ENCODE assay signal across 8 cellular contexts in genomic region chr15:66503041-66503648, GRCh38. TPM values are rescaled to one million over a fixed set of nuclear protein-coding genes. Genes with fewer than 3 reads are reported as not detected.
DNase-seq lines count a peak whose midpoint lies in the region; ATAC-seq and TF ChIP-seq lines count a peak whose summit lies in the region.
"Not testable (repeated sequence)": the region's sequence is repeated elsewhere in the genome, so short reads cannot be mapped to it uniquely, and the experiment has no call there.

No MANE protein-coding gene starts in this region.

- CTCF ChIA-PET in BJ (lab: Yijun Ruan, JAX) = interaction anchor here (1.5 to 1.8 kb wide), 2 partner anchors 11 to 118 kb away, joined by 3 to 4 read pairs; no protein-coding TSS in a partner anchor
- CTCF ChIA-PET in HEK293 (lab: Yijun Ruan, JAX) = interaction anchor here (1.1 kb wide), 1 partner anchor 113 kb away, joined by 3 read pairs; no protein-coding TSS in a partner anchor
- CTCF ChIA-PET in activated naive CD4-positive, alpha-beta T cell treated with anti-CD3 and anti-CD28 coated beads, Interleukin-2, amount 10 ng/mL, durations not matched to agents 7 days and 5 days (lab: Charles Lee) = not testable (repeated sequence)

- ATAC-seq in natural killer cell treated with Interleukin-12 subunit alpha and Interleukin-12 subunit beta and Interleukin-15 and Interleukin-18, amount 100 ng/mL, for 72 hours; stimulated activated naive CD8-positive, alpha-beta T cell treated with anti-CD3 and anti-CD28 coated beads, Interleukin-15, amount 100 ng/mL, for 72 hours: not testable (repeated sequence)

- H3K9me3 ChIP-seq in HEK293 (ENCODE audit: control insufficient read depth, insufficient read depth, low read depth, low read length); effector memory CD4-positive, alpha-beta T cell (ENCODE audit: control insufficient read depth, low read length): not testable (repeated sequence)

- TF ChIP-seq POLR2A in Raji (IDR thresholded peaks at IDR 0.05; ENCODE audit: insufficient read depth, low read depth, low read length) = 0 out of 2 replicates have a peak, but pooled peaks have one; percentile 9

- H3K36me3 ChIP-seq in BJ (ENCODE audit: control insufficient read depth, insufficient read depth, low read length) = not testable (repeated sequence)
- H3K36me3 ChIP-seq in HEK293 (ENCODE audit: control insufficient read depth in 2 of 2, insufficient read depth in 1 of 2, low read length in 2 of 2) = peaks cover 45 to 61% of the 10 kb centered on the region in 2 experiments
- H3K36me3 ChIP-seq in effector memory CD4-positive, alpha-beta T cell (ENCODE audit: control insufficient read depth, insufficient read depth, low read length) = peaks cover 51% of the 10 kb centered on the region

- peak overlapping the region; percentile 67 for H3K27ac Mint-ChIP-seq in activated naive CD4-positive, alpha-beta T cell treated with anti-CD3 and anti-CD28 coated beads, Interleukin-2, amount 10 ng/mL, durations not matched to agents 7 days and 5 days
- peak overlapping the region; percentile 93 for H3K27ac Mint-ChIP-seq in natural killer cell treated with Interleukin-12 subunit alpha and Interleukin-12 subunit beta and Interleukin-15 and Interleukin-18, amount 100 ng/mL, for 72 hours
- H3K27ac Mint-ChIP-seq in stimulated activated naive CD8-positive, alpha-beta T cell treated with anti-CD3 and anti-CD28 coated beads, Interleukin-15, amount 100 ng/mL, for 72 hours = peak overlapping the region; percentile 99 to 100

- H3K4me3 ChIP-seq in BJ (ENCODE audit: low read depth, low read length) (peak overlapping the region; percentile 84), HEK293 (ENCODE audit: low read depth, low read length) (peak overlapping the region; percentile 76), iPS-11a (ENCODE audit: low read depth, low read length) (peak overlapping the region; percentile 100)
- H3K4me3 ChIP-seq in effector memory CD4-positive, alpha-beta T cell (ENCODE audit: insufficient read depth, low read depth, low read length, poor library complexity, severe bottlenecking) = peak overlapping the region; percentile 83

- TF ChIP-seq CTCF in BJ (IDR thresholded peaks at IDR 0.05; ENCODE audit: insufficient read depth, low read depth, low read length); HEK293 (tag by site-specific recombination; IDR thresholded peaks at IDR 0.05): not testable (repeated sequence)

- POLR2A ChIA-PET in BJ (lab: Charles Lee) = not testable (repeated sequence)
- POLR2A ChIA-PET in HEK293 (lab: Yijun Ruan, JAX) = interaction anchor here (0.6 to 1.5 kb wide), 4 partner anchors 8 to 199 kb away, joined by 3 to 4 read pairs (median 3); partner anchors contain the start of genes MAP2K1 and SMAD6

- H3K9me3 Mint-ChIP-seq in activated naive CD4-positive, alpha-beta T cell treated with anti-CD3 and anti-CD28 coated beads, Interleukin-2, amount 10 ng/mL, durations not matched to agents 7 days and 5 days; natural killer cell treated with Interleukin-12 subunit alpha and Interleukin-12 subunit beta and Interleukin-15 and Interleukin-18, amount 100 ng/mL, for 72 hours; stimulated activated naive CD8-positive, alpha-beta T cell treated with anti-CD3 and anti-CD28 coated beads, Interleukin-15, amount 100 ng/mL, for 72 hours: not testable (repeated sequence)

- not testable (repeated sequence) for H3K27ac ChIP-seq in HEK293 (ENCODE audit: extremely low read depth, low read depth, low read length)
- H3K27ac ChIP-seq in effector memory CD4-positive, alpha-beta T cell (ENCODE audit: insufficient read depth, low read length, poor library complexity, severe bottlenecking) = peak overlapping the region; percentile 95

- not testable (repeated sequence) for H3K4me1 ChIP-seq in HEK293 (ENCODE audit: control insufficient read depth, insufficient read depth, low read length)
- peaks cover 18% of the 10 kb centered on the region for H3K4me1 ChIP-seq in effector memory CD4-positive, alpha-beta T cell (ENCODE audit: control insufficient read depth, insufficient read depth, low read length, poor library complexity, severe bottlenecking)

- peaks cover 60% of the 10 kb centered on the region for H3K36me3 Mint-ChIP-seq in activated naive CD4-positive, alpha-beta T cell treated with anti-CD3 and anti-CD28 coated beads, Interleukin-2, amount 10 ng/mL, durations not matched to agents 7 days and 5 days
- peaks cover 42% of the 10 kb centered on the region for H3K36me3 Mint-ChIP-seq in natural killer cell treated with Interleukin-12 subunit alpha and Interleukin-12 subunit beta and Interleukin-15 and Interleukin-18, amount 100 ng/mL, for 72 hours

- H3K4me1 Mint-ChIP-seq in activated naive CD4-positive, alpha-beta T cell treated with anti-CD3 and anti-CD28 coated beads, Interleukin-2, amount 10 ng/mL, durations not matched to agents 7 days and 5 days = peaks cover 73% of the 10 kb centered on the region
- peaks cover 31 to 47% of the 10 kb centered on the region in 2 donors for H3K4me1 Mint-ChIP-seq in natural killer cell treated with Interleukin-12 subunit alpha and Interleukin-12 subunit beta and Interleukin-15 and Interleukin-18, amount 100 ng/mL, for 72 hours (ENCODE audit: low read depth in 2 of 2)
- peaks cover 69% of the 10 kb centered on the region for H3K4me1 Mint-ChIP-seq in stimulated activated naive CD8-positive, alpha-beta T cell treated with anti-CD3 and anti-CD28 coated beads, Interleukin-15, amount 100 ng/mL, for 72 hours

- H3K27me3 Mint-ChIP-seq in activated naive CD4-positive, alpha-beta T cell treated with anti-CD3 and anti-CD28 coated beads, Interleukin-2, amount 10 ng/mL, durations not matched to agents 7 days and 5 days; natural killer cell treated with Interleukin-12 subunit alpha and Interleukin-12 subunit beta and Interleukin-15 and Interleukin-18, amount 100 ng/mL, for 72 hours; stimulated activated naive CD8-positive, alpha-beta T cell treated with anti-CD3 and anti-CD28 coated beads, Interleukin-15, amount 100 ng/mL, for 72 hours: not testable (repeated sequence)

- peak overlapping the region; percentile 100 for H3K4me3 Mint-ChIP-seq in activated naive CD4-positive, alpha-beta T cell treated with anti-CD3 and anti-CD28 coated beads, Interleukin-2, amount 10 ng/mL, durations not matched to agents 7 days and 5 days
- H3K4me3 Mint-ChIP-seq in natural killer cell treated with Interleukin-12 subunit alpha and Interleukin-12 subunit beta and Interleukin-15 and Interleukin-18, amount 100 ng/mL, for 72 hours = peak overlapping the region; percentile 94
- peak overlapping the region; percentile 92 to 96 for H3K4me3 Mint-ChIP-seq in stimulated activated naive CD8-positive, alpha-beta T cell treated with anti-CD3 and anti-CD28 coated beads, Interleukin-15, amount 100 ng/mL, for 72 hours

- not testable (repeated sequence) for DNase-seq in BJ (ENCODE audit: low read depth); activated naive CD4-positive, alpha-beta T cell treated with anti-CD3 and anti-CD28 coated beads, Interleukin-2, amount 10 ng/mL, durations not matched to agents 7 days and 5 days; effector memory CD4-positive, alpha-beta T cell; natural killer cell treated with Interleukin-12 subunit alpha and Interleukin-12 subunit beta and Interleukin-15 and Interleukin-18, amount 100 ng/mL, for 72 hours (ENCODE audit: low spot score); stimulated activated naive CD8-positive, alpha-beta T cell treated with anti-CD3 and anti-CD28 coated beads, Interleukin-15, amount 100 ng/mL, for 72 hours

- not testable (repeated sequence) for H3K27me3 ChIP-seq in BJ (ENCODE audit: control insufficient read depth, insufficient read depth, low read length); effector memory CD4-positive, alpha-beta T cell (replicated peaks; ENCODE audit: control insufficient read depth, insufficient read depth, low read length, poor library complexity, severe bottlenecking)

TF ChIP-seq in HEK293, 187 proteins besides CTCF, POLR2A, EP300 and RAD21 (continues in another document):
- 0 out of 2 replicates have a peak, but pooled peaks have one; percentile 12 for TF ChIP-seq ZNF18 (tag by site-specific recombination; IDR thresholded peaks at IDR 0.05)

RNA-seq across cellular contexts. Expression of gene RPL4, which starts 1.5 kb away (rescaled TPM):
- polyA plus RNA-seq in BJ (2011; rRNA removed) = 4,914 and 5,278 TPM in 2 replicates
- 2,401 and 3,355 TPM in 2 replicates for polyA minus RNA-seq in BJ (2011; rRNA and poly(A)+ RNA removed)
- total RNA-seq in natural killer cell treated with Interleukin-12 subunit alpha and Interleukin-12 subunit beta and Interleukin-15 and Interleukin-18, amount 100 ng/mL, for 72 hours = 1,000 to 10,000 TPM; 1,786 to 1,827 TPM

RNA-seq across cellular contexts. Expression of gene ZWILCH, which starts 2.0 kb away (rescaled TPM):
- polyA plus RNA-seq in BJ (2011; rRNA removed) = 10.5 and 15.1 TPM in 2 replicates
- polyA minus RNA-seq in BJ (2011; rRNA and poly(A)+ RNA removed) = 6.0 and 9.0 TPM in 2 replicates
- total RNA-seq in natural killer cell treated with Interleukin-12 subunit alpha and Interleukin-12 subunit beta and Interleukin-15 and Interleukin-18, amount 100 ng/mL, for 72 hours = 10 to 100 TPM; 24.6 to 45.0 TPM

RNA-seq across cellular contexts. Expression of gene SNAPC5, which starts 5.6 kb away (rescaled TPM):
- 21.1 and 22.7 TPM in 2 replicates for polyA plus RNA-seq in BJ (2011; rRNA removed)
- 2.2 and 5.8 TPM in 2 replicates for polyA minus RNA-seq in BJ (2011; rRNA and poly(A)+ RNA removed)
- 10 to 100 TPM; 21.8 to 30.8 TPM for total RNA-seq in natural killer cell treated with Interleukin-12 subunit alpha and Interleukin-12 subunit beta and Interleukin-15 and Interleukin-18, amount 100 ng/mL, for 72 hours
